Comparison of ENCODE assay signal across 10 cellular contexts in the genomic region with DNA sequence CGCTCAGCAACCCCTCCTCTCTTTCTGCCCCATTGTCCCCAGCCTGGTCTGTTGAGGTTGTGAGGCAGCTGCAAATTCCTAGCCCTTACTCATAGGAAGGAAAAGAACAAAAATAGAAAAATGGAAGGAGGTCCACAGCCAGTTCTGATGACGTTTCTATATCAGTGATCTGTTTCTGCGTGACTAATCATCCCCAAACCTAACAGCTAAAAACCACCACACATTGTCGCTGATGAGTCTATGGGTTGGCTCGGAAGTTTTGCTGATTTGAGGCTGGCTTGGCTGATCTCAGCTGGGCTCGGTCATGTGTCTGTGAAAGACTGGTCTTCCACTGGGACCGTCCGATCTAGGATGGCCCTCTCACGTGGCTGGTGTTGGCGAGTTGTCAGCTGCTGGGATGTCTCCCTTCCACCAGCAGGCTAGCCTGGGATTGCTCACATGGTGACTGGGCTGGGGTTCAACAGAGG.
DNase-seq lines count a peak whose midpoint lies in the region; ATAC-seq and TF ChIP-seq lines count a peak whose summit lies in the region.
"Had no signal": no experiment of that assay in that cellular context is flagged by ENCODE, and none has a peak within 500 bp of the region (broad histone marks: within the 10 kb centered on the region; RNA-seq: fewer than 3 reads in every experiment).

No MANE protein-coding gene starts in this region.

- H3K4me2 ChIP-seq in GM23338 (no peak overlapping the region), MM.1S (ENCODE audit: low read depth, low read length) (no peak overlapping the region)

- no peak overlapping the region for H3K27ac Mint-ChIP-seq in GM23338

- H3K4me1 Mint-ChIP-seq in GM23338: no peaks in the 10 kb centered on the region; the same call in 2 of the 3 replicates

- no peak overlapping the region for H3K4me3 Mint-ChIP-seq in GM23338

- no peak for ATAC-seq in GM23338

- no peaks in the 10 kb centered on the region for H3K9me3 Mint-ChIP-seq in GM23338

- H3K9me2 ChIP-seq in GM23338 (ENCODE audit: insufficient read depth) (no peaks in the 10 kb centered on the region), MM.1S (replicated peaks; ENCODE audit: insufficient read depth, low read length) (no peaks in the 10 kb centered on the region)

- peaks cover 4 to 17% (median 11%) of the 10 kb centered on the region in 3 donors for H3K4me1 ChIP-seq in skeletal muscle tissue (ENCODE audit: control insufficient read depth in 3 of 3, insufficient read depth in 3 of 3, low read length in 3 of 3)
- no peaks in the 10 kb centered on the region for H3K4me1 ChIP-seq in GM23338 (ENCODE audit: insufficient read depth)
- H3K4me1 ChIP-seq in MM.1S (ENCODE audit: low read length): no peaks in the 10 kb centered on the region

- H3K79me2 ChIP-seq in GM23338 (replicated peaks; ENCODE audit: insufficient read depth) (no peaks in the 10 kb centered on the region), MM.1S (ENCODE audit: low read length) (no peaks in the 10 kb centered on the region)

- peaks cover 4% of the 10 kb centered on the region for H3K27me3 Mint-ChIP-seq in GM23338 (ENCODE audit: insufficient read depth, low read depth, poor library complexity)

- H3K9me3 ChIP-seq in skeletal muscle tissue (ENCODE audit: control insufficient read depth in 3 of 3, low read length in 3 of 3): no peaks in the 10 kb centered on the region
- no peaks in the 10 kb centered on the region for H3K9me3 ChIP-seq in MM.1S (replicated peaks; ENCODE audit: insufficient read depth, low read length)

- H3K36me3 Mint-ChIP-seq in GM23338 (ENCODE audit: low read depth): no peaks in the 10 kb centered on the region

- no peak overlapping the region for H3K9ac ChIP-seq in skeletal muscle tissue (ENCODE audit: low read depth in 1 of 3, low read length in 3 of 3)
- H3K9ac ChIP-seq in MM.1S (ENCODE audit: low read length): no peak overlapping the region

- TF ChIP-seq CTCF in GM23338 (conservative IDR thresholded peaks at IDR 0.05; ENCODE audit: low read depth in 2 of 2): no peak
- TF ChIP-seq CTCF in MM.1S (IDR thresholded peaks at IDR 0.05; ENCODE audit: low read length): no peak

- H3K36me3 ChIP-seq in skeletal muscle tissue (ENCODE audit: control insufficient read depth in 3 of 3, insufficient read depth in 3 of 3, low read length in 3 of 3) (no peaks in the 10 kb centered on the region), GM23338 (ENCODE audit: insufficient read depth) (no peaks in the 10 kb centered on the region), MM.1S (replicated peaks; ENCODE audit: insufficient read depth, low read length) (no peaks in the 10 kb centered on the region)

- H3F3A ChIP-seq in GM23338 (replicated peaks; ENCODE audit: low read depth): no peaks in the 10 kb centered on the region
- no peaks in the 10 kb centered on the region for H3F3A ChIP-seq in MM.1S (ENCODE audit: insufficient read depth, low read length)

- H3K27ac ChIP-seq in skeletal muscle tissue (ENCODE audit: low read depth, low read length): peak overlapping the region; percentile 48
- H3K27ac ChIP-seq in GM23338 (ENCODE audit: low read depth): no peak overlapping the region
- H3K27ac ChIP-seq in MM.1S (ENCODE audit: low read length): no peak overlapping the region

- no peak overlapping the region for H2AFZ ChIP-seq in GM23338
- H2AFZ ChIP-seq in MM.1S (ENCODE audit: low read length): no peak overlapping the region

- H4K20me1 ChIP-seq in GM23338 (replicated peaks; ENCODE audit: insufficient read depth) (no peaks in the 10 kb centered on the region), MM.1S (ENCODE audit: insufficient read depth, low read length) (no peaks in the 10 kb centered on the region)

- DNase-seq in GOT3 (lab: John Stamatoyannopoulos, UW) (peak; percentile 30), T1000 (lab: John Stamatoyannopoulos, UW) (peak; percentile 70), foreskin melanocyte (peak; percentile 93), cerebellum (ENCODE audit: low spot score) (no peak), GM23338 (ENCODE audit: low spot score) (no peak), MM.1S (no peak)
- DNase-seq in stimulated activated CD4-positive, alpha-beta T cell treated with anti-CD3 and anti-CD28 coated beads, Interleukin-1b, Interleukin-23, amount 100 ng/mL, for 48 hours: no peak
- DNase-seq: activated CD8-positive, alpha-beta memory T cell treated with anti-CD3 and anti-CD28 coated beads for 24 hours; NCI-H1105 treated with DMSO at 0.1 percent for 48 hours had no signal

- H3K27me3 ChIP-seq in skeletal muscle tissue (ENCODE audit: control insufficient read depth in 3 of 3, insufficient read depth in 3 of 3, low read length in 3 of 3) (peaks cover 0 to 20% (median 4%) of the 10 kb centered on the region in 3 donors), GM23338 (ENCODE audit: insufficient read depth) (no peaks in the 10 kb centered on the region), MM.1S (replicated peaks; ENCODE audit: insufficient read depth, low read length) (peaks cover 14% of the 10 kb centered on the region)

- H3K4me3 ChIP-seq in skeletal muscle tissue (ENCODE audit: low read length in 3 of 3) (peak overlapping the region in 1 of 3 donors; percentile 30), GM23338 (no peak overlapping the region), MM.1S (ENCODE audit: low read length) (no peak overlapping the region)

TF ChIP-seq in GM23338, 12 proteins besides CTCF, POLR2A, EP300 and RAD21 (continues in another document):
- TF ChIP-seq EZH2phosphoT487 (IDR thresholded peaks at IDR 0.05; ENCODE audit: unreplicated experiment): no peak
- no peak for TF ChIP-seq ZNF114 (CRISPR knock-in tag; IDR thresholded peaks at IDR 0.05)
- TF ChIP-seq, protein P1, sequence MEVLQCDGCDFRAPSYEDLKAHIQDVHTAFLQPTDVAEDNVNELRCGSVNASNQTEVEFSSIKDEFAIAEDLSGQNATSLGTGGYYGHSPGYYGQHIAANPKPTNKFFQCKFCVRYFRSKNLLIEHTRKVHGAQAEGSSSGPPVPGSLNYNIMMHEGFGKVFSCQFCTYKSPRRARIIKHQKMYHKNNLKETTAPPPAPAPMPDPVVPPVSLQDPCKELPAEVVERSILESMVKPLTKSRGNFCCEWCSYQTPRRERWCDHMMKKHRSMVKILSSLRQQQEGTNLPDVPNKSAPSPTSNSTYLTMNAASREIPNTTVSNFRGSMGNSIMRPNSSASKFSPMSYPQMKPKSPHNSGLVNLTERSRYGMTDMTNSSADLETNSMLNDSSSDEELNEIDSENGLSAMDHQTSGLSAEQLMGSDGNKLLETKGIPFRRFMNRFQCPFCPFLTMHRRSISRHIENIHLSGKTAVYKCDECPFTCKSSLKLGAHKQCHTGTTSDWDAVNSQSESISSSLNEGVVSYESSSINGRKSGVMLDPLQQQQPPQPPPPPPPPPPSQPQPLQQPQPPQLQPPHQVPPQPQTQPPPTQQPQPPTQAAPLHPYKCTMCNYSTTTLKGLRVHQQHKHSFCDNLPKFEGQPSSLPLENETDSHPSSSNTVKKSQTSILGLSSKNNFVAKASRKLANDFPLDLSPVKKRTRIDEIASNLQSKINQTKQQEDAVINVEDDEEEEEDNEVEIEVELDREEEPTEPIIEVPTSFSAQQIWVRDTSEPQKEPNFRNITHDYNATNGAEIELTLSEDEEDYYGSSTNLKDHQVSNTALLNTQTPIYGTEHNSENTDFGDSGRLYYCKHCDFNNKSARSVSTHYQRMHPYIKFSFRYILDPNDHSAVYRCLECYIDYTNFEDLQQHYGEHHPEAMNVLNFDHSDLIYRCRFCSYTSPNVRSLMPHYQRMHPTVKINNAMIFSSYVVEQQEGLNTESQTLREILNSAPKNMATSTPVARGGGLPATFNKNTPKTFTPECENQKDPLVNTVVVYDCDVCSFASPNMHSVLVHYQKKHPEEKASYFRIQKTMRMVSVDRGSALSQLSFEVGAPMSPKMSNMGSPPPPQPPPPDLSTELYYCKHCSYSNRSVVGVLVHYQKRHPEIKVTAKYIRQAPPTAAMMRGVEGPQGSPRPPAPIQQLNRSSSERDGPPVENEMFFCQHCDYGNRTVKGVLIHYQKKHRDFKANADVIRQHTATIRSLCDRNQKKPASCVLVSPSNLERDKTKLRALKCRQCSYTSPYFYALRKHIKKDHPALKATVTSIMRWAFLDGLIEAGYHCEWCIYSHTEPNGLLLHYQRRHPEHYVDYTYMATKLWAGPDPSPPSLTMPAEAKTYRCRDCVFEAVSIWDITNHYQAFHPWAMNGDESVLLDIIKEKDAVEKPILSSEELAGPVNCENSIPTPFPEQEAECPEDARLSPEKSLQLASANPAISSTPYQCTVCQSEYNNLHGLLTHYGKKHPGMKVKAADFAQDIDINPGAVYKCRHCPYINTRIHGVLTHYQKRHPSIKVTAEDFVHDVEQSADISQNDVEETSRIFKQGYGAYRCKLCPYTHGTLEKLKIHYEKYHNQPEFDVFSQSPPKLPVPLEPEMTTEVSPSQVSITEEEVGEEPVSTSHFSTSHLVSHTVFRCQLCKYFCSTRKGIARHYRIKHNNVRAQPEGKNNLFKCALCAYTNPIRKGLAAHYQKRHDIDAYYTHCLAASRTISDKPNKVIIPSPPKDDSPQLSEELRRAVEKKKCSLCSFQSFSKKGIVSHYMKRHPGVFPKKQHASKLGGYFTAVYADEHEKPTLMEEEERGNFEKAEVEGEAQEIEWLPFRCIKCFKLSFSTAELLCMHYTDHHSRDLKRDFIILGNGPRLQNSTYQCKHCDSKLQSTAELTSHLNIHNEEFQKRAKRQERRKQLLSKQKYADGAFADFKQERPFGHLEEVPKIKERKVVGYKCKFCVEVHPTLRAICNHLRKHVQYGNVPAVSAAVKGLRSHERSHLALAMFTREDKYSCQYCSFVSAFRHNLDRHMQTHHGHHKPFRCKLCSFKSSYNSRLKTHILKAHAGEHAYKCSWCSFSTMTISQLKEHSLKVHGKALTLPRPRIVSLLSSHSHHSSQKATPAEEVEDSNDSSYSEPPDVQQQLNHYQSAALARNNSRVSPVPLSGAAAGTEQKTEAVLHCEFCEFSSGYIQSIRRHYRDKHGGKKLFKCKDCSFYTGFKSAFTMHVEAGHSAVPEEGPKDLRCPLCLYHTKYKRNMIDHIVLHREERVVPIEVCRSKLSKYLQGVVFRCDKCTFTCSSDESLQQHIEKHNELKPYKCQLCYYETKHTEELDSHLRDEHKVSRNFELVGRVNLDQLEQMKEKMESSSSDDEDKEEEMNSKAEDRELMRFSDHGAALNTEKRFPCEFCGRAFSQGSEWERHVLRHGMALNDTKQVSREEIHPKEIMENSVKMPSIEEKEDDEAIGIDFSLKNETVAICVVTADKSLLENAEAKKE (CRISPR knock-in tag; IDR thresholded peaks at IDR 0.05): no peak
- TF ChIP-seq JUNB (IDR thresholded peaks at IDR 0.05; ENCODE audit: unreplicated experiment): no peak
- TF ChIP-seq NANOG (IDR thresholded peaks at IDR 0.05; ENCODE audit: borderline replicate concordance): no peak
- no peak for TF ChIP-seq STAT1 (IDR thresholded peaks at IDR 0.05; ENCODE audit: unreplicated experiment)
- no peak for TF ChIP-seq ZNF331 (CRISPR knock-in tag; IDR thresholded peaks at IDR 0.05; ENCODE audit: low read depth)
- no peak for TF ChIP-seq POLR2AphosphoS5 (IDR thresholded peaks at IDR 0.05; ENCODE audit: low read depth)
- TF ChIP-seq EZH2 (IDR thresholded peaks at IDR 0.05; ENCODE audit: low read depth, unreplicated experiment): no peak

Comparison
In these comparisons a context has a peak if more than half of its experiments do, and no peak if none do; other contexts are left out.
1. DNase-seq: peak in GOT3 (single experiment), T1000 (single experiment) and foreskin melanocyte (single experiment); none in cerebellum (single experiment), stimulated activated CD4-positive, alpha-beta T cell treated with anti-CD3 and anti-CD28 coated beads, Interleukin-1b, Interleukin-23, amount 100 ng/mL, for 48 hours (single experiment), GM23338 (single experiment) and MM.1S (single experiment).